8 cellular contexts compared by ENCODE assay signal in the genomic region with DNA sequence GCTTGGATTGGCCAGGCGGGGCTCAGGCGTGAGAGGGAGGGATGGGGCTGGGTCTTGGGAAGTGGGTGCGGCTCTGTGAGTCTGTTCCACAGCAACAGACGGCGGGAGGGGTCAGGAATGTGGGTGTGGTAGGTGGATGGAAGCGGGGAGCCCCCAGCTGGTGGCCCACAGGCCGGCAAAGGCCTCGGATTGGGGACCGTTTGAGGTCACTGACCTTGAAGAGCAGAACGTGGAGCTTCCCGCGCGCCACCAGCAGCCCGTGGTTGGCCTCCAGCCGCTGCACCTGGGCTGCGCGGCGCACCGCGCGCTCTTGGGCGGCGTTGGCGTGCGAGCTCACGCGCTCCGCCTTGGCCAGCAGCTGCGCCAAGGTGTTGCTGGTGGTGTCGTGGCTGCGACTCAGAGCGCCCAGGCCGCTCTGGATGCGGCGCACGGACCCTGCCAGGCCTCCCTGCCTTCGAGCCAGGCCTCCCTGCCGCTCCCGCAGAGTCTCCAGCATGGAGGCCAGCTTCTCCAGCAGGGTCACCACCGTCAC. TPM values are rescaled to one million over a fixed set of nuclear protein-coding genes. Genes with fewer than 3 reads are reported as not detected.
DNase-seq lines count a peak whose midpoint lies in the region; ATAC-seq, FAIRE-seq and TF ChIP-seq lines count a peak whose summit lies in the region.

No MANE protein-coding gene starts in this region.

- H3K4me3 ChIP-seq in HUES6 (ENCODE audit: low read depth, low read length), result peak overlapping the region; percentile 85
- H3K4me3 ChIP-seq in K562, result no peak overlapping the region
- H3K4me3 ChIP-seq in iPS-11a (ENCODE audit: low read depth, low read length), result peak overlapping the region; percentile 53
- peak overlapping the region; percentile 61 for H3K4me3 ChIP-seq in smooth muscle cell

- no peak for TF ChIP-seq EP300 in K562 (IDR thresholded peaks at IDR 0.05; ENCODE audit: low read length)

- no peaks in the 10 kb centered on the region for H4K20me1 ChIP-seq in K562 (replicated peaks; ENCODE audit: control insufficient read depth, insufficient read depth, low read length)
- H4K20me1 ChIP-seq in smooth muscle cell (ENCODE audit: low read depth), result no peaks in the 10 kb centered on the region

- H3K79me2 ChIP-seq in K562 (ENCODE audit: control insufficient read depth, insufficient read depth, low read length), result no peaks in the 10 kb centered on the region
- H3K79me2 ChIP-seq in smooth muscle cell (ENCODE audit: low read depth), result peaks cover 14% of the 10 kb centered on the region

- H3K9ac ChIP-seq in HUES6 (ENCODE audit: low read length), result peak overlapping the region; percentile 98
- no peak overlapping the region; a peak in 1 of 4 replicates for H3K9ac ChIP-seq in K562 (ENCODE audit: insufficient read depth in 1 of 2, low read depth in 2 of 2, low read length in 2 of 2)
- H3K9ac ChIP-seq in smooth muscle cell (ENCODE audit: low read depth), result peak overlapping the region; percentile 90

- in situ Hi-C loops in K562 (cut with MboI), result no loop called here

- H3K4me1 ChIP-seq in HUES6 (ENCODE audit: control insufficient read depth, insufficient read depth, low read length) (peaks cover 46% of the 10 kb centered on the region), K562 (replicated peaks in 1 of 2; ENCODE audit: control insufficient read depth in 2 of 2, insufficient read depth in 2 of 2, low read length in 2 of 2) (peaks cover 3 to 19% of the 10 kb centered on the region in 2 experiments; a peak in 4 of 5 replicates), smooth muscle cell (ENCODE audit: low read depth) (peaks cover 36% of the 10 kb centered on the region)

- H3K36me3 ChIP-seq in HUES6 (ENCODE audit: control insufficient read depth, insufficient read depth, low read length) (no peaks in the 10 kb centered on the region), K562 (ENCODE audit: control insufficient read depth, insufficient read depth, low read length) (no peaks in the 10 kb centered on the region), smooth muscle cell (ENCODE audit: low read depth) (no peaks in the 10 kb centered on the region)

- DNase-seq in CD1c-positive myeloid dendritic cell (ENCODE audit: extremely low spot score), result peak; percentile 52
- DNase-seq in K562 (ENCODE audit: extremely low read depth in 1 of 4, low spot score in 3 of 4), result peak; percentile 15 to 52 (median 39)
- peak; percentile 63 for DNase-seq in smooth muscle cell (lab: John Stamatoyannopoulos, UW; ENCODE audit: unreplicated experiment)
- DNase-seq in NCI-H1417 treated with DMSO at 0.1 percent for 48 hours (lab: John Stamatoyannopoulos, UW), result no peak
- DNase-seq in inferior parietal cortex (ENCODE audit: extremely low spot score), result no peak

- no TSS peak for BruUV-seq in K562 (replicated peaks; lab: Mats Ljungman, UMichigan)

- H3K9me1 ChIP-seq in K562 (ENCODE audit: control insufficient read depth, insufficient read depth, low read length), result no peaks in the 10 kb centered on the region

- H3K9me3 ChIP-seq in HUES6 (ENCODE audit: control insufficient read depth, insufficient read depth, low read depth, low read length), result no peaks in the 10 kb centered on the region
- H3K9me3 ChIP-seq in K562 (replicated peaks; ENCODE audit: control insufficient read depth, insufficient read depth, low read depth, low read length), result no peaks in the 10 kb centered on the region
- H3K9me3 ChIP-seq in smooth muscle cell (replicated peaks; ENCODE audit: low read depth), result no peaks in the 10 kb centered on the region

- no peak for TF ChIP-seq POLR2A in K562 (conservative IDR thresholded peaks at IDR 0.05)

- H3K4me2 ChIP-seq in K562 (ENCODE audit: insufficient read depth, low read length) (no peak overlapping the region), smooth muscle cell (peak overlapping the region; percentile 84)

- H2AFZ ChIP-seq in K562 (ENCODE audit: low read depth, low read length), result peak overlapping the region; percentile 10; the same call in 1 of the 2 replicates
- H2AFZ ChIP-seq in smooth muscle cell (ENCODE audit: low read depth), result peak overlapping the region; percentile 61

- FAIRE-seq in K562 (lab: Jason Lieb, UNC), result no peak

- peaks cover 24% of the 10 kb centered on the region for H3F3A ChIP-seq in smooth muscle cell (ENCODE audit: low read depth)

- CTCF ChIA-PET in K562 (lab: Yijun Ruan, JAX; ENCODE audit: low intra/inter-chr PET ratio), result no interaction called here

- 50% methylated on average over 34 of the region's 40 CpGs for WGBS in K562 (ENCODE audit: insufficient coverage, low coverage, missing lambda C conversion rate)
- WGBS in smooth muscle cell (ENCODE audit: low lambda C conversion rate), result 2% methylated on average over 34 of the region's 40 CpGs

- peak overlapping the region; percentile 88 for H3K27ac ChIP-seq in HUES6 (ENCODE audit: low read depth, low read length)
- no peak overlapping the region for H3K27ac ChIP-seq in K562 (ENCODE audit: extremely low read depth, low read depth, low read length)
- H3K27ac ChIP-seq in smooth muscle cell (ENCODE audit: low read depth), result peak overlapping the region; percentile 99

- ATAC-seq in GM19452 (IDR thresholded peaks at IDR 0.05; ENCODE audit: unreplicated experiment), result peak; percentile 58
- ATAC-seq in K562, result peak; percentile 59; the same call in 2 of the 3 replicates

- POLR2A ChIA-PET in K562 (lab: Yijun Ruan, JAX), result interaction anchor here (0.5 to 0.6 kb wide), 2 partner anchors 44 to 77 kb away, joined by 3 read pairs; no protein-coding TSS in a partner anchor

- H3K27me3 ChIP-seq in HUES6 (ENCODE audit: control insufficient read depth, insufficient read depth, low read length) (no peaks in the 10 kb centered on the region), K562 (ENCODE audit: control insufficient read depth in 2 of 2, insufficient read depth in 2 of 2, low read length in 2 of 2) (peaks cover 23 to 54% of the 10 kb centered on the region in 2 experiments; a peak in 4 of 5 replicates), smooth muscle cell (ENCODE audit: low read depth) (no peaks in the 10 kb centered on the region)

- TF ChIP-seq CTCF in K562 (IDR thresholded peaks at IDR 0.05 in 2 of 3, conservative IDR thresholded peaks at IDR 0.05 in 1 of 3; ENCODE audit: insufficient read depth in 2 of 3, low read depth in 1 of 3, low read length in 3 of 3), result no peak
- TF ChIP-seq CTCF in smooth muscle cell (IDR thresholded peaks at IDR 0.05; ENCODE audit: borderline replicate concordance, insufficient read depth, poor library complexity, severe bottlenecking), result no peak

- TF ChIP-seq RAD21 in K562 (CRISPR knock-in tag; conservative IDR thresholded peaks at IDR 0.05 in 1 of 2, IDR thresholded peaks at IDR 0.05 in 1 of 2), result no peak

- intact Hi-C loops in K562 (cut with micrococcal nuclease), result no loop called here

TF ChIP-seq in K562, 482 proteins besides CTCF, POLR2A, EP300 and RAD21 (continues in another document):
- TF ChIP-seq, protein P1, sequence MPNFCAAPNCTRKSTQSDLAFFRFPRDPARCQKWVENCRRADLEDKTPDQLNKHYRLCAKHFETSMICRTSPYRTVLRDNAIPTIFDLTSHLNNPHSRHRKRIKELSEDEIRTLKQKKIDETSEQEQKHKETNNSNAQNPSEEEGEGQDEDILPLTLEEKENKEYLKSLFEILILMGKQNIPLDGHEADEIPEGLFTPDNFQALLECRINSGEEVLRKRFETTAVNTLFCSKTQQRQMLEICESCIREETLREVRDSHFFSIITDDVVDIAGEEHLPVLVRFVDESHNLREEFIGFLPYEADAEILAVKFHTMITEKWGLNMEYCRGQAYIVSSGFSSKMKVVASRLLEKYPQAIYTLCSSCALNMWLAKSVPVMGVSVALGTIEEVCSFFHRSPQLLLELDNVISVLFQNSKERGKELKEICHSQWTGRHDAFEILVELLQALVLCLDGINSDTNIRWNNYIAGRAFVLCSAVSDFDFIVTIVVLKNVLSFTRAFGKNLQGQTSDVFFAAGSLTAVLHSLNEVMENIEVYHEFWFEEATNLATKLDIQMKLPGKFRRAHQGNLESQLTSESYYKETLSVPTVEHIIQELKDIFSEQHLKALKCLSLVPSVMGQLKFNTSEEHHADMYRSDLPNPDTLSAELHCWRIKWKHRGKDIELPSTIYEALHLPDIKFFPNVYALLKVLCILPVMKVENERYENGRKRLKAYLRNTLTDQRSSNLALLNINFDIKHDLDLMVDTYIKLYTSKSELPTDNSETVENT (CRISPR knock-in tag; IDR thresholded peaks at IDR 0.05), result 0 out of 2 replicates have a peak, but pooled peaks have one; percentile 23

RNA-seq across cellular contexts. Expression of a gene that starts 0.4 kb away (rescaled TPM):
- total RNA-seq in K562 (2011; cell fraction: chromatin; rRNA removed; ENCODE audit: low replicate concordance), result not detected in 2 replicates
- total RNA-seq in K562 (2011; cell fraction: nucleolus; rRNA removed), result not detected in 2 replicates
- total RNA-seq in K562 (2011; cell fraction: nucleoplasm; rRNA removed), result not detected in 2 replicates
- total RNA-seq in K562 (2014; rRNA removed) (not detected in 2 replicates), K562 (2014; rRNA removed; fragmentation: Illumina TruSeq; extraction: Trizol) (not detected in 2 replicates), K562 (2015; rRNA removed; fragmentation: Illumina TruSeq; extraction: Trizol) (not detected in 2 replicates), K562 (2021) (0.13 and 0.20 TPM in 2 replicates), smooth muscle cell (134 and 177 TPM in 2 replicates)
- polyA plus RNA-seq in K562 (2011; rRNA removed) (not detected in 2 replicates), K562 (2014; fragmentation: Illumina TruSeq; extraction: Trizol) (not detected in 2 replicates), K562 (2014; fragmentation: Nextera tagmentation; extraction: Ambion mirVana) (not detected), K562 (2014; rRNA removed) (not detected in 2 replicates), smooth muscle cell (251 and 257 TPM in 2 replicates)
- 0.06 TPM in 1 of 2 replicates, not detected in the other for polyA plus RNA-seq in K562 (2011; cell fraction: cytosol; rRNA removed)
- not detected in 2 replicates for polyA plus RNA-seq in K562 (2011; cell fraction: nucleus; rRNA removed)
- polyA plus RNA-seq in K562 (2012), result not detected in 2 replicates
- not detected in 2 replicates for polyA minus RNA-seq in K562 (2011; rRNA and poly(A)+ RNA removed)
- not detected in 2 replicates for polyA minus RNA-seq in K562 (2011; cell fraction: cytosol; rRNA and poly(A)+ RNA removed)
- polyA minus RNA-seq in K562 (2011; cell fraction: nucleus; rRNA and poly(A)+ RNA removed), result not detected in 2 replicates

Comparison
In these comparisons a context has a peak if more than half of its experiments do, and no peak if none do; other contexts are left out.
1. DNase-seq: peak in CD1c-positive myeloid dendritic cell (single experiment), K562 (4 of 4) and smooth muscle cell (single experiment); none in NCI-H1417 treated with DMSO at 0.1 percent for 48 hours (single experiment) and inferior parietal cortex (single experiment).
2. H3K9ac ChIP-seq: peak in HUES6 (single experiment) and smooth muscle cell (single experiment); none in K562 (0 of 2).
3. RNA of a gene that starts 0.4 kb away (total RNA-seq): 134 to 177 TPM in smooth muscle cell; 0.13 to 0.20 TPM in K562; every median in the first group is over 100 times any median in the second.